ENCODE assay signal across 33 cellular contexts in genomic region chr1:35923841-35924240, GRCh38.
"Had no signal": no experiment of that assay in that cellular context is flagged by ENCODE, and none has a peak within 500 bp of the region (broad histone marks: within the 10 kb centered on the region; RNA-seq: fewer than 3 reads in every experiment).

No MANE protein-coding gene starts in this region.

- H3K9me3 Mint-ChIP-seq: activated B cell treated with CpG ODN at 0.5 μM for 24 hours; activated CD8-positive, alpha-beta T cell treated with anti-CD3 and anti-CD28 coated beads for 36 hours; activated T-cell treated with anti-CD3 and anti-CD28 coated beads, Interleukin-2, amount 50 U/mL, for 4 hours; activated T-helper 17 cell treated with anti-CD3 and anti-CD28 coated beads, Interleukin-2, amount 50 U/mL, for 72 hours; memory B cell; naive thymus-derived CD4-positive, alpha-beta T cell; neural crest cell; stimulated activated memory B cell treated with anti-CD40 and anti-IgM and Interleukin-4, amounts not matched to agents 10 μg/mL and 1 μg/mL and 100 μg/mL, for 72 hours; stimulated activated naive CD8-positive, alpha-beta T cell treated with anti-CD3 and anti-CD28 coated beads, Interleukin-15, amount 100 ng/mL, for 72 hours; T-helper 2 cell treated with Interferon-gamma antibody and Interleukin-4, amounts not matched to agents 5 μg/mL and 100 μg/mL, for 36 hours; type B pancreatic cell had no signal

- H3K27ac Mint-ChIP-seq: activated B cell treated with CpG ODN at 0.5 μM for 24 hours; activated CD8-positive, alpha-beta T cell treated with anti-CD3 and anti-CD28 coated beads for 36 hours; activated T-helper 17 cell treated with anti-CD3 and anti-CD28 coated beads, Interleukin-2, amount 50 U/mL, for 72 hours; T-helper 2 cell treated with Interferon-gamma antibody and Interleukin-4, amounts not matched to agents 5 μg/mL and 100 μg/mL, for 36 hours; type B pancreatic cell had no signal

- H3K4me3 Mint-ChIP-seq: activated B cell treated with CpG ODN at 0.5 μM for 24 hours; activated CD8-positive, alpha-beta T cell treated with anti-CD3 and anti-CD28 coated beads for 36 hours; activated T-cell treated with anti-CD3 and anti-CD28 coated beads, Interleukin-2, amount 50 U/mL, for 4 hours; activated T-helper 17 cell treated with anti-CD3 and anti-CD28 coated beads, Interleukin-2, amount 50 U/mL, for 72 hours; memory B cell; naive thymus-derived CD4-positive, alpha-beta T cell; neural crest cell; stimulated activated memory B cell treated with anti-CD40 and anti-IgM and Interleukin-4, amounts not matched to agents 10 μg/mL and 1 μg/mL and 100 μg/mL, for 72 hours; stimulated activated naive CD8-positive, alpha-beta T cell treated with anti-CD3 and anti-CD28 coated beads, Interleukin-15, amount 100 ng/mL, for 72 hours; T-helper 2 cell treated with Interferon-gamma antibody and Interleukin-4, amounts not matched to agents 5 μg/mL and 100 μg/mL, for 36 hours; type B pancreatic cell had no signal

- FAIRE-seq: endothelial cell of umbilical vein, pancreas had no signal

- H3K9me3 ChIP-seq: heart left ventricle, pancreas, prostate gland, vagina had no signal

- H3K27me3 Mint-ChIP-seq: activated B cell treated with CpG ODN at 0.5 μM for 24 hours; activated CD8-positive, alpha-beta T cell treated with anti-CD3 and anti-CD28 coated beads for 36 hours; activated T-helper 17 cell treated with anti-CD3 and anti-CD28 coated beads, Interleukin-2, amount 50 U/mL, for 72 hours; memory B cell; naive thymus-derived CD4-positive, alpha-beta T cell; stimulated activated memory B cell treated with anti-CD40 and anti-IgM and Interleukin-4, amounts not matched to agents 10 μg/mL and 1 μg/mL and 100 μg/mL, for 72 hours; stimulated activated naive CD8-positive, alpha-beta T cell treated with anti-CD3 and anti-CD28 coated beads, Interleukin-15, amount 100 ng/mL, for 72 hours; type B pancreatic cell had no signal

- H3K27ac ChIP-seq: heart left ventricle, pancreas, prostate gland, vagina had no signal

- H3K4me3 ChIP-seq: heart left ventricle, pancreas, prostate gland, smooth muscle cell, vagina had no signal

- H3K4me2 ChIP-seq: smooth muscle cell had no signal

- DNase-seq: activated B cell treated with CpG ODN at 0.5 μM for 24 hours; activated CD4-positive, alpha-beta T cell treated with anti-CD3 and anti-CD28 coated beads, Interleukin-2, amount 50 U/mL, for 1 hour; activated CD8-positive, alpha-beta T cell treated with anti-CD3 and anti-CD28 coated beads for 36 hours; activated gamma-delta T cell treated with Interleukin-2 at 50 U/mL for 16 hours; activated naive CD4-positive, alpha-beta T cell treated with anti-CD3 and anti-CD28 coated beads, Interleukin-2, amount 50 U/mL, for 16 hours; activated T-cell treated with anti-CD3 and anti-CD28 coated beads, Interleukin-2, amount 50 U/mL, for 4 hours; amygdala; caudate nucleus; cortex of kidney; heart left ventricle; hypothalamus; left ventricle myocardium superior; midbrain; naive thymus-derived CD4-positive, alpha-beta T cell; nucleus accumbens; pancreas; retina; stimulated activated CD4-positive, alpha-beta T cell treated with anti-CD3 and anti-CD28 coated beads, Interleukin-1b, Interleukin-23, amount 100 ng/mL, for 48 hours; stimulated activated CD4-positive, alpha-beta T cell treated with anti-CD3 and anti-CD28 coated beads, Interleukin-4, amount 100 ng/mL, for 4 hours; stimulated activated CD8-positive, alpha-beta memory T cell treated with anti-CD3 and anti-CD28 coated beads, Interleukin-4, amount 100 ng/mL, for 48 hours; stimulated activated naive CD8-positive, alpha-beta T cell treated with anti-CD3 and anti-CD28 coated beads, Interleukin-15, amount 100 ng/mL, for 72 hours; substantia nigra; T-helper 1 cell had no signal

- H3K27me3 ChIP-seq: heart left ventricle, pancreas, vagina had no signal

- ATAC-seq: activated CD8-positive, alpha-beta T cell treated with anti-CD3 and anti-CD28 coated beads for 36 hours; activated T-cell treated with anti-CD3 and anti-CD28 coated beads, Interleukin-2, amount 50 U/mL, for 4 hours; activated T-helper 17 cell treated with anti-CD3 and anti-CD28 coated beads, Interleukin-2, amount 50 U/mL, for 72 hours; heart left ventricle; left ventricle myocardium superior; naive thymus-derived CD4-positive, alpha-beta T cell; pancreas; stimulated activated memory B cell treated with anti-CD40 and anti-IgM and Interleukin-4, amounts not matched to agents 10 μg/mL and 1 μg/mL and 100 μg/mL, for 72 hours; stimulated activated naive CD8-positive, alpha-beta T cell treated with anti-CD3 and anti-CD28 coated beads, Interleukin-15, amount 100 ng/mL, for 72 hours had no signal

- H3K4me1 Mint-ChIP-seq: activated T-helper 17 cell treated with anti-CD3 and anti-CD28 coated beads, Interleukin-2, amount 50 U/mL, for 72 hours; neural crest cell had no signal
